ENCODE assay signal across 11 cellular contexts in genomic region chr21:38839683-38840286, GRCh38. TPM values are rescaled to one million over a fixed set of nuclear protein-coding genes. Genes with fewer than 3 reads are reported as not detected.
DNase-seq lines count a peak whose midpoint lies in the region; ATAC-seq and TF ChIP-seq lines count a peak whose summit lies in the region.
"Had no signal": no experiment of that assay in that cellular context is flagged by ENCODE, and none has a peak within 500 bp of the region (broad histone marks: within the 10 kb centered on the region; RNA-seq: fewer than 3 reads in every experiment).

No MANE protein-coding gene starts in this region.

- intact Hi-C loops in sciatic nerve (cut with DNase I): no loop called here

- H3K27ac ChIP-seq in SJSA1: peak overlapping the region; percentile 95

- H3K36me3 ChIP-seq in SJSA1: no peaks in the 10 kb centered on the region; the same call in 1 of the 2 replicates

- H3K36me3 Mint-ChIP-seq in activated naive CD4-positive, alpha-beta T cell treated with anti-CD3 and anti-CD28 coated beads, Interleukin-2, amount 50 U/mL, for 72 hours: peaks cover 0 to 6% of the 10 kb centered on the region in 2 donors
- H3K36me3 Mint-ChIP-seq: CD8-positive, alpha-beta memory T cell had no signal

- ATAC-seq in activated naive CD4-positive, alpha-beta T cell treated with anti-CD3 and anti-CD28 coated beads, Interleukin-2, amount 50 U/mL, for 72 hours: peak; percentile 69 to 85
- no peak for ATAC-seq in sciatic nerve

- no peak for DNase-seq in activated naive CD4-positive, alpha-beta T cell treated with anti-CD3 and anti-CD28 coated beads, Interleukin-2, amount 50 U/mL, for 72 hours (ENCODE audit: low spot score in 2 of 2)
- DNase-seq in activated naive CD4-positive, alpha-beta T cell treated with Interleukin-2 at 50 U/mL for 16 hours: no peak
- peak; percentile 87 to 94 for DNase-seq in SJSA1 (ENCODE audit: low read depth in 1 of 2, low spot score in 2 of 2)
- peak; percentile 94 for DNase-seq in fibroblast of pulmonary artery (ENCODE audit: low read depth)
- DNase-seq in stromal cell of bone marrow (ENCODE audit: low read depth): peak; percentile 54
- no peak for DNase-seq in DMS114 treated with DMSO at 0.1 percent for 48 hours (lab: John Stamatoyannopoulos, UW; ENCODE audit: unreplicated experiment)
- no peak for DNase-seq in NCI-H1048 (lab: John Stamatoyannopoulos, UW)
- DNase-seq in sciatic nerve (ENCODE audit: low spot score): no peak
- DNase-seq: CD8-positive, alpha-beta memory T cell; central memory CD4-positive, alpha-beta T cell; NCI-H2081 treated with DMSO at 0.1 percent for 48 hours had no signal

- H3K9me3 ChIP-seq in SJSA1 (replicated peaks): no peaks in the 10 kb centered on the region

- H3K27me3 ChIP-seq in SJSA1 (replicated peaks): no peaks in the 10 kb centered on the region

- H3K4me3 ChIP-seq in SJSA1 (no peak overlapping the region), fibroblast of pulmonary artery (replicated peaks; ENCODE audit: low read depth, low read length) (no peak overlapping the region)

- peak overlapping the region in 1 of 2 donors; percentile 36 for H3K27ac Mint-ChIP-seq in activated naive CD4-positive, alpha-beta T cell treated with anti-CD3 and anti-CD28 coated beads, Interleukin-2, amount 50 U/mL, for 72 hours
- H3K27ac Mint-ChIP-seq: CD8-positive, alpha-beta memory T cell had no signal

- TF ChIP-seq CTCF in fibroblast of pulmonary artery (IDR thresholded peaks at IDR 0.05; ENCODE audit: low read length, missing control alignments): no peak

- H3K9me3 Mint-ChIP-seq in activated naive CD4-positive, alpha-beta T cell treated with anti-CD3 and anti-CD28 coated beads, Interleukin-2, amount 50 U/mL, for 72 hours: no peaks in the 10 kb centered on the region
- H3K9me3 Mint-ChIP-seq: CD8-positive, alpha-beta memory T cell had no signal

- peaks cover 32% of the 10 kb centered on the region for H3K4me1 ChIP-seq in SJSA1 (replicated peaks)

RNA-seq across cellular contexts. Expression of gene ETS2, which starts 34.1 kb away (rescaled TPM):
- 10 to 100 TPM; 35.8 to 48.3 TPM for total RNA-seq in activated naive CD4-positive, alpha-beta T cell treated with anti-CD3 and anti-CD28 coated beads, Interleukin-2, amount 50 U/mL, for 72 hours
- total RNA-seq in SJSA1 (2014; rRNA removed; shearing (Covaris generic)): 44.4 and 48.2 TPM in 2 replicates
- 139 TPM for total RNA-seq in sciatic nerve

Comparison
In these comparisons a context has a peak if more than half of its experiments do, and no peak if none do; other contexts are left out.
1. DNase-seq: peak in SJSA1 (2 of 2), fibroblast of pulmonary artery (single experiment) and stromal cell of bone marrow (single experiment); none in activated naive CD4-positive, alpha-beta T cell treated with anti-CD3 and anti-CD28 coated beads, Interleukin-2, amount 50 U/mL, for 72 hours (0 of 2), activated naive CD4-positive, alpha-beta T cell treated with Interleukin-2 at 50 U/mL for 16 hours (single experiment), DMS114 treated with DMSO at 0.1 percent for 48 hours (single experiment), NCI-H1048 (single experiment) and sciatic nerve (single experiment).